In the genomic region with DNA sequence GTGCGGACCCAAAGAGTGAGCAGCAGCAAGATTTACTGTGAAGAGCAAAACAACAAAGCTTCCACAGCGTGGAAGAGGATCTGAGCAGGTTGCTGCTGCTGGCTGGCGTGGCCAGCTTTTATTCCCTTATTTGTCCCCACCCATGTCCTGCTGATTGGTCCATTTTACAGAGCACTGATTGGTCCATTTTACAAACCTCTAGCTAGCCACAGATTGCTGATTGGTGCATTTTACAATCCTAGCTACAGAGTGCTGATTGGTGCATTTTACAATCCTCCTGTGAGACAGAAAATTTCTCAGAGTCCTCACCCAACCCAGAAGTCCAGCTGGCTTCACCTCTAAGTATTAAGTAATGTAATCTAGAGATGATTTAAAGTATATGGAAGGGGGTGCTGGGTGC, we compare ENCODE assay signal across 1 cellular context.
TF ChIP-seq lines count a peak whose summit lies in the region.

No MANE protein-coding gene starts in this region.

TF ChIP-seq in K562, 482 proteins besides CTCF, POLR2A, EP300 and RAD21:
- TF ChIP-seq CC2D1A (IDR thresholded peaks at IDR 0.05): peak; percentile 22; the same call in 1 of the 2 replicates
- TF ChIP-seq ZNF316 (IDR thresholded peaks at IDR 0.05): peak; percentile 85
- TF ChIP-seq ASH1L (IDR thresholded peaks at IDR 0.05; ENCODE audit: borderline replicate concordance, low read depth, partially characterized antibody): peak; percentile 39
- peak; percentile 87 for TF ChIP-seq NFYB (IDR thresholded peaks at IDR 0.05; ENCODE audit: extremely low read depth, insufficient read length)
- peak; percentile 44; the same call in 1 of the 2 replicates for TF ChIP-seq C11orf30 (IDR thresholded peaks at IDR 0.05; ENCODE audit: low read depth)
